9 cellular contexts compared by ENCODE assay signal in the genomic region with DNA sequence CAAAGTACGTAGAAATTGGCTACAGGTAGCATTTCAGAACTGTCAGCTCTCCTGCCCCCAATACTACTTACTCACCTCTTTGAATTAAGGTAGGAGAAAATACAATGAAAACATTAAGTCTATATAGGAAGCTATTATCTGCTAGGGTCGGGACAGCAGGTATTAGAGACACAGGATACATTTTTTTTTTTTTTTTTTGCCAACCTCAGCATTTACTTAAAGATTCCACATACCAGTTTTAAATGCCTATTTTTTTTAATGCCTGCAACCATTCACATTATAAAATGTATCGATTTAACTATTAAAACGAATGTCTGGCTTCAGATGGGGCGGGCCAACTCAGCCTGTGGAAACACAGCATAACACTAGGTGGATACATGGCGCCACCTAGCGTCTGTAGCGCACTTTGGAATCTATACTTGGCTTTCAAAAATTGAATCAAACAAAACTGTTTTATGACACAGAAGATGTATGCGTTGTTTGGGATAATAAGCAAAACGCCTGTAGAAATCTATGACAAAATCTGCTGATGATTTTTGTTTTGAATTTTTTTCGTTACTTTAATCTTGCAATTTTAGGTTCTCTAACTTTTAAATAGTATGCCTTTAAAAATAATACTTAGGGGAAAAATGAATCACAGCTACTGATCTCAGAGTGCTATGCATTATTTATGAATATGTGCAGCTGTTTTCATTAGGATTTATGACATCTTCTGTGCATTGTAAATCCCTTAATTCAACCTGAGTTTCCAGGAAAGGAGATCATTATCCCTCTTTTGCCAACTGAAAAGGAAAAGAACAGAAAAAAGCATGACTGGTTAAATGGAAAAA.
DNase-seq lines count a peak whose midpoint lies in the region; ATAC-seq, FAIRE-seq and TF ChIP-seq lines count a peak whose summit lies in the region.
"Had no signal": no experiment of that assay in that cellular context is flagged by ENCODE, and none has a peak within 500 bp of the region (broad histone marks: within the 10 kb centered on the region; RNA-seq: fewer than 3 reads in every experiment).

No MANE protein-coding gene starts in this region.

- no peak overlapping the region for H2AK5ac ChIP-seq in H1 (ENCODE audit: low read depth, low read length)

- ATAC-seq in GM19395 (IDR thresholded peaks at IDR 0.05; ENCODE audit: unreplicated experiment) (peak; percentile 89), HG03469 (IDR thresholded peaks at IDR 0.05; ENCODE audit: unreplicated experiment) (peak; percentile 82), mucosa of descending colon (peak; percentile 77)
- ATAC-seq in activated CD8-positive, alpha-beta T cell treated with anti-CD3 and anti-CD28 coated beads for 36 hours: peak; percentile 81

- no peak overlapping the region for H3K56ac ChIP-seq in H1 (replicated peaks; ENCODE audit: insufficient read length, low read depth, low read length)

- WGBS in H1 (ENCODE audit: extremely low coverage in 1 of 2, insufficient coverage in 1 of 2, insufficient read length in 1 of 2, insufficient replicate concordance in 2 of 2, low coverage in 1 of 2, low lambda C conversion rate in 2 of 2, missing lambda C conversion rate in 1 of 2), 2 experiments: 32% methylated on average over 11 of the region's 11 CpGs; no CpG with 5 or more reads in 1 of the 2 experiments

- H2BK5ac ChIP-seq in H1 (ENCODE audit: low read depth, low read length): no peak overlapping the region

- H2BK12ac ChIP-seq in H1 (ENCODE audit: low read depth, low read length): no peak overlapping the region

- H4K91ac ChIP-seq in H1 (replicated peaks; ENCODE audit: insufficient read length, low read length): no peak overlapping the region

- peaks cover 1% of the 10 kb centered on the region; the same call in 1 of the 2 replicates for H3K23me2 ChIP-seq in H1 (ENCODE audit: low read depth, low read length)

- no peak overlapping the region for H2AFZ ChIP-seq in H1 (ENCODE audit: low read length)

- H3K4me3 ChIP-seq in H1 (ENCODE audit: extremely low read depth in 1 of 4, insufficient read depth in 2 of 4, low read depth in 3 of 4, low read length in 4 of 4): no peak overlapping the region
- H3K4me3 ChIP-seq in mucosa of descending colon: no peak overlapping the region

- TF ChIP-seq POLR2A in H1 (IDR thresholded peaks at IDR 0.05; ENCODE audit: control extremely low read depth in 1 of 2, low read depth in 2 of 2, low read length in 2 of 2): no peak

- no peaks in the 10 kb centered on the region for H3K9me3 Mint-ChIP-seq in activated CD8-positive, alpha-beta T cell treated with anti-CD3 and anti-CD28 coated beads for 36 hours

- no peak overlapping the region for H4K5ac ChIP-seq in H1 (ENCODE audit: insufficient read length, low read depth, low read length)

- H3K4me1 Mint-ChIP-seq in activated CD8-positive, alpha-beta T cell treated with anti-CD3 and anti-CD28 coated beads for 36 hours (ENCODE audit: low read depth): no peaks in the 10 kb centered on the region

- H3K27ac Mint-ChIP-seq in activated CD8-positive, alpha-beta T cell treated with anti-CD3 and anti-CD28 coated beads for 36 hours: no peak overlapping the region

- POLR2A ChIA-PET in activated CD8-positive, alpha-beta T cell treated with anti-CD3 and anti-CD28 coated beads for 36 hours (lab: Charles Lee): no interaction called here
- POLR2A ChIA-PET in H1 (lab: Charles Lee; ENCODE audit: partially characterized antibody): no interaction called here

- no peaks in the 10 kb centered on the region for H3K79me2 ChIP-seq in H1 (ENCODE audit: control insufficient read depth in 1 of 2, insufficient read depth in 2 of 2, low read length in 2 of 2)

- DNase-seq in COLO668 (lab: John Stamatoyannopoulos, UW; ENCODE audit: unreplicated experiment): peak; percentile 80
- peak; percentile 75 for DNase-seq in NCI-H748 (lab: John Stamatoyannopoulos, UW; ENCODE audit: unreplicated experiment)
- peak; percentile 90 for DNase-seq in activated CD8-positive, alpha-beta T cell treated with anti-CD3 and anti-CD28 coated beads for 36 hours
- peak in 1 of 2 experiments; percentile 82 for DNase-seq in H1 (ENCODE audit: low read depth in 1 of 2, low spot score in 2 of 2)
- peak; percentile 55 to 91 (median 74) for DNase-seq in mucosa of descending colon
- DNase-seq in stimulated activated CD8-positive, alpha-beta memory T cell treated with anti-CD3 and anti-CD28 coated beads, Interleukin-4, amount 100 ng/mL, for 48 hours: peak; percentile 88

- H3K27me3 ChIP-seq in H1 (replicated peaks in 1 of 4; ENCODE audit: control insufficient read depth in 3 of 4, extremely low read depth in 1 of 4, insufficient read depth in 3 of 4, low read length in 3 of 4): no peaks in the 10 kb centered on the region

- TF ChIP-seq CTCF in activated CD8-positive, alpha-beta T cell treated with anti-CD3 and anti-CD28 coated beads for 36 hours (IDR thresholded peaks at IDR 0.05): peak; percentile 74
- peak; percentile 56 to 81 (median 78) for TF ChIP-seq CTCF in H1 (IDR thresholded peaks at IDR 0.05; ENCODE audit: control extremely low read depth in 1 of 3, insufficient read depth in 1 of 3, low read depth in 1 of 3, low read length in 3 of 3)
- TF ChIP-seq CTCF in mucosa of descending colon (IDR thresholded peaks at IDR 0.05): peak; percentile 54

- H4K8ac ChIP-seq in H1 (ENCODE audit: extremely low read depth, insufficient read depth, low read length): no peak overlapping the region

- H3K4me3 Mint-ChIP-seq in activated CD8-positive, alpha-beta T cell treated with anti-CD3 and anti-CD28 coated beads for 36 hours: no peak overlapping the region

- H3K9me3 ChIP-seq in H1 (ENCODE audit: insufficient read depth in 2 of 2, low read depth in 1 of 2, low read length in 1 of 2) (no peaks in the 10 kb centered on the region), mucosa of descending colon (no peaks in the 10 kb centered on the region)

- no peak overlapping the region for H2BK120ac ChIP-seq in H1 (replicated peaks; ENCODE audit: low read depth, low read length)

- H3K4ac ChIP-seq in H1 (replicated peaks; ENCODE audit: insufficient read length, low read depth, low read length): no peak overlapping the region

- H3K36me3 ChIP-seq in H1 (ENCODE audit: control insufficient read depth in 2 of 4, insufficient read depth in 4 of 4, low read length in 3 of 4): no peaks in the 10 kb centered on the region; a peak in 1 of 8 replicates
- H3K36me3 ChIP-seq in mucosa of descending colon (ENCODE audit: low read depth): no peaks in the 10 kb centered on the region

- H2BK20ac ChIP-seq in H1 (ENCODE audit: low read length): no peak overlapping the region

- H3K79me1 ChIP-seq in H1 (ENCODE audit: low read depth, low read length): no peaks in the 10 kb centered on the region

- CTCF ChIA-PET in activated CD8-positive, alpha-beta T cell treated with anti-CD3 and anti-CD28 coated beads for 36 hours (lab: Charles Lee): interaction anchor here (0.7 to 8.8 kb wide), 20 partner anchors 9 to 658 kb away, joined by 3 to 76 read pairs (median 3); no protein-coding TSS in a partner anchor
- CTCF ChIA-PET in H1 (lab: Charles Lee; ENCODE audit: partially characterized antibody): interaction anchor here (0.5 to 9.0 kb wide), 50 partner anchors 11 to 1972 kb away, joined by 3 to 68 read pairs (median 3); no protein-coding TSS in a partner anchor

- TF ChIP-seq RAD21 in H1 (IDR thresholded peaks at IDR 0.05 in 1 of 2, conservative IDR thresholded peaks at IDR 0.05 in 1 of 2; ENCODE audit: low read depth in 2 of 2, low read length in 2 of 2): peak; percentile 95

- no peaks in the 10 kb centered on the region for H3K36me3 Mint-ChIP-seq in activated CD8-positive, alpha-beta T cell treated with anti-CD3 and anti-CD28 coated beads for 36 hours (ENCODE audit: low read depth)

- H3K4me2 ChIP-seq in H1 (ENCODE audit: insufficient read depth in 1 of 2, low read depth in 2 of 2, low read length in 2 of 2): no peak overlapping the region

- no peak overlapping the region for H3K23ac ChIP-seq in H1 (ENCODE audit: insufficient read length)

- no peak for TF ChIP-seq EP300 in H1 (IDR thresholded peaks at IDR 0.05; ENCODE audit: borderline replicate concordance in 1 of 2, low read depth in 2 of 2, low read length in 2 of 2)

- intact Hi-C loops in activated CD8-positive, alpha-beta T cell treated with anti-CD3 and anti-CD28 coated beads for 36 hours (cut with micrococcal nuclease): loop anchor here (2.0 to 10.0 kb wide), 2 partner anchors 378 to 1444 kb away; no protein-coding TSS in a partner anchor
- intact Hi-C loops in mucosa of descending colon (cut with DNase I, micrococcal nuclease): loop anchor here (2.0 to 10.0 kb wide), 2 partner anchors 378 to 536 kb away; no protein-coding TSS in a partner anchor

- no peak overlapping the region for H3K27ac ChIP-seq in H1 (ENCODE audit: low read depth, low read length)

- H3K9ac ChIP-seq in H1 (replicated peaks in 1 of 4; ENCODE audit: extremely low read depth in 1 of 4, low read depth in 3 of 4, low read length in 3 of 4): no peak overlapping the region

- H3K14ac ChIP-seq in H1 (ENCODE audit: insufficient read length): no peak overlapping the region

- H2BK15ac ChIP-seq in H1 (ENCODE audit: low read length): no peak overlapping the region

- peaks cover 0 to 3% (median 1%) of the 10 kb centered on the region in 4 experiments; a peak in 2 of 7 replicates for H3K4me1 ChIP-seq in H1 (replicated peaks in 1 of 4; ENCODE audit: control insufficient read depth in 3 of 4, insufficient read depth in 4 of 4, low read length in 3 of 4)
- no peaks in the 10 kb centered on the region for H3K4me1 ChIP-seq in mucosa of descending colon (ENCODE audit: low read depth)

- H4K20me1 ChIP-seq in H1 (replicated peaks in 1 of 2; ENCODE audit: control insufficient read depth in 1 of 2, insufficient read depth in 2 of 2, low read length in 2 of 2): no peaks in the 10 kb centered on the region

- H3K27me3 Mint-ChIP-seq in activated CD8-positive, alpha-beta T cell treated with anti-CD3 and anti-CD28 coated beads for 36 hours: peaks cover 17% of the 10 kb centered on the region

- FAIRE-seq in H1 (lab: Jason Lieb, UNC): peak; percentile 75
- FAIRE-seq: colon had no signal

- no peak overlapping the region for H3K18ac ChIP-seq in H1 (ENCODE audit: extremely low read depth, low read length)

TF ChIP-seq in H1, 55 proteins besides CTCF, POLR2A, EP300 and RAD21:
- TF ChIP-seq TEAD4 (IDR thresholded peaks at IDR 0.05; ENCODE audit: low read depth, low read length): peak; percentile 69; the same call in 1 of the 2 replicates
- TF ChIP-seq MAFK (IDR thresholded peaks at IDR 0.05; ENCODE audit: low read depth, low read length): peak; percentile 65; the same call in 1 of the 2 replicates
- no peak for TF ChIP-seq RFX5 (IDR thresholded peaks at IDR 0.05; ENCODE audit: borderline replicate concordance, low read depth, low read length)
